ENCODE assay signal across 16 cellular contexts in genomic region chr2:127768775-127769479, GRCh38. TPM values are rescaled to one million over a fixed set of nuclear protein-coding genes. Genes with fewer than 3 reads are reported as not detected.
DNase-seq lines count a peak whose midpoint lies in the region; ATAC-seq lines count a peak whose summit lies in the region.
"Had no signal": no experiment of that assay in that cellular context is flagged by ENCODE, and none has a peak within 500 bp of the region (broad histone marks: within the 10 kb centered on the region; RNA-seq: fewer than 3 reads in every experiment).

No MANE protein-coding gene starts in this region.

- no peaks in the 10 kb centered on the region for H3K27me3 Mint-ChIP-seq in activated T-cell treated with anti-CD3 and anti-CD28 coated beads, Interleukin-2, amount 50 U/mL, for 24 hours
- no peaks in the 10 kb centered on the region for H3K27me3 Mint-ChIP-seq in T-helper 17 cell
- H3K27me3 Mint-ChIP-seq in stimulated activated naive B cell treated with anti-CD40 and anti-IgM and Interleukin-4, amounts not matched to agents 10 μg/mL and 1 μg/mL and 100 μg/mL, for 72 hours: no peaks in the 10 kb centered on the region

- peak overlapping the region; percentile 8 for H3K27ac Mint-ChIP-seq in activated T-cell treated with anti-CD3 and anti-CD28 coated beads, Interleukin-2, amount 50 U/mL, for 24 hours
- H3K27ac Mint-ChIP-seq in T-helper 17 cell: peak overlapping the region; percentile 87
- peak overlapping the region; percentile 3 for H3K27ac Mint-ChIP-seq in stimulated activated naive B cell treated with anti-CD40 and anti-IgM and Interleukin-4, amounts not matched to agents 10 μg/mL and 1 μg/mL and 100 μg/mL, for 72 hours
- H3K27ac Mint-ChIP-seq: activated naive CD4-positive, alpha-beta T cell treated with anti-CD3 and anti-CD28 coated beads for 36 hours had no signal

- no peaks in the 10 kb centered on the region for H3K9me3 Mint-ChIP-seq in activated T-cell treated with anti-CD3 and anti-CD28 coated beads, Interleukin-2, amount 50 U/mL, for 24 hours
- no peaks in the 10 kb centered on the region for H3K9me3 Mint-ChIP-seq in stimulated activated naive B cell treated with anti-CD40 and anti-IgM and Interleukin-4, amounts not matched to agents 10 μg/mL and 1 μg/mL and 100 μg/mL, for 72 hours
- H3K9me3 Mint-ChIP-seq: activated naive CD4-positive, alpha-beta T cell treated with anti-CD3 and anti-CD28 coated beads for 36 hours had no signal

- peaks cover 71% of the 10 kb centered on the region for H3K36me3 Mint-ChIP-seq in activated T-cell treated with anti-CD3 and anti-CD28 coated beads, Interleukin-2, amount 50 U/mL, for 24 hours (ENCODE audit: low read depth)
- H3K36me3 Mint-ChIP-seq in T-helper 17 cell (ENCODE audit: low read depth): peaks cover 4% of the 10 kb centered on the region
- H3K36me3 Mint-ChIP-seq in stimulated activated naive B cell treated with anti-CD40 and anti-IgM and Interleukin-4, amounts not matched to agents 10 μg/mL and 1 μg/mL and 100 μg/mL, for 72 hours: peaks cover 19 to 33% of the 10 kb centered on the region in 2 donors

- peaks cover 25% of the 10 kb centered on the region for H3K4me1 Mint-ChIP-seq in activated T-cell treated with anti-CD3 and anti-CD28 coated beads, Interleukin-2, amount 50 U/mL, for 24 hours (ENCODE audit: low read depth)
- H3K4me1 Mint-ChIP-seq in T-helper 17 cell: peaks cover 12% of the 10 kb centered on the region
- peaks cover 6 to 8% of the 10 kb centered on the region in 2 donors for H3K4me1 Mint-ChIP-seq in stimulated activated naive B cell treated with anti-CD40 and anti-IgM and Interleukin-4, amounts not matched to agents 10 μg/mL and 1 μg/mL and 100 μg/mL, for 72 hours

- H3K4me3 Mint-ChIP-seq in activated T-cell treated with anti-CD3 and anti-CD28 coated beads, Interleukin-2, amount 50 U/mL, for 24 hours: no peak overlapping the region
- H3K4me3 Mint-ChIP-seq in T-helper 17 cell: no peak overlapping the region
- H3K4me3 Mint-ChIP-seq in stimulated activated naive B cell treated with anti-CD40 and anti-IgM and Interleukin-4, amounts not matched to agents 10 μg/mL and 1 μg/mL and 100 μg/mL, for 72 hours: no peak overlapping the region
- H3K4me3 Mint-ChIP-seq: activated naive CD4-positive, alpha-beta T cell treated with anti-CD3 and anti-CD28 coated beads for 36 hours had no signal

- H3K9me3 ChIP-seq in T-helper 17 cell (ENCODE audit: control insufficient read depth, low read length, poor library complexity, severe bottlenecking): no peaks in the 10 kb centered on the region
- H3K9me3 ChIP-seq: Caco-2 had no signal

- DNase-seq in activated T-cell treated with anti-CD3 and anti-CD28 coated beads, Interleukin-2, amount 50 U/mL, for 24 hours: no peak
- no peak for DNase-seq in activated T-cell treated with anti-CD3 and anti-CD28 coated beads, Interleukin-2, amount 50 U/mL, for 1 hour
- no peak for DNase-seq in T-helper 17 cell
- peak; percentile 61 for DNase-seq in iris pigment epithelial cell (ENCODE audit: low read depth)
- no peak for DNase-seq in stimulated activated naive B cell treated with anti-CD40 and anti-IgM and Interleukin-4, amounts not matched to agents 10 μg/mL and 1 μg/mL and 100 μg/mL, for 72 hours
- DNase-seq in activated CD4-positive, CD25-positive, alpha-beta regulatory T cell treated with anti-CD3 and anti-CD28 coated beads, Interleukin-2, amount 50 U/mL, for 72 hours: no peak
- no peak for DNase-seq in D341Med (ENCODE audit: low spot score)
- DNase-seq: activated CD8-positive, alpha-beta memory T cell treated with anti-CD3 and anti-CD28 coated beads, Interleukin-2, amount 50 U/mL, for 4 hours; activated naive CD4-positive, alpha-beta T cell treated with anti-CD3 and anti-CD28 coated beads for 36 hours; Caco-2; islet precursor cell; NCI-H1694 treated with DMSO at 0.1 percent for 48 hours; NCI-H524; SW 1271 had no signal

- ATAC-seq in T-helper 17 cell (no peak), GM18517 (IDR thresholded peaks at IDR 0.05; ENCODE audit: unreplicated experiment) (no peak)
- ATAC-seq in stimulated activated naive B cell treated with anti-CD40 and anti-IgM and Interleukin-4, amounts not matched to agents 10 μg/mL and 1 μg/mL and 100 μg/mL, for 72 hours (replicated peaks): no peak
- ATAC-seq: Panc1 had no signal

RNA-seq across cellular contexts. Expression of gene WDR33, which starts 42.0 kb away (rescaled TPM):
- total RNA-seq in T-helper 17 cell: 10 to 100 TPM; 55.2 to 61.8 TPM

Comparison
In these comparisons a context has a peak if more than half of its experiments do, and no peak if none do; other contexts are left out.
1. H3K27ac Mint-ChIP-seq: peak in every context shown above with its lines; median percentile 87 in T-helper 17 cell; 8 in activated T-cell treated with anti-CD3 and anti-CD28 coated beads, Interleukin-2, amount 50 U/mL, for 24 hours; 3 in stimulated activated naive B cell treated with anti-CD40 and anti-IgM and Interleukin-4, amounts not matched to agents 10 μg/mL and 1 μg/mL and 100 μg/mL, for 72 hours.